Comparison of ENCODE assay signal across 8 cellular contexts in genomic region chr1:209827384-209828261, GRCh38. TPM values are rescaled to one million over a fixed set of nuclear protein-coding genes. Genes with fewer than 3 reads are reported as not detected.
DNase-seq lines count a peak whose midpoint lies in the region; ATAC-seq and TF ChIP-seq lines count a peak whose summit lies in the region.

TSS of gene UTP25 (plus strand) at chr1:209827972. CDS start at chr1:209828064, 92 bp downstream.

- H3K27ac ChIP-seq in SU-DHL-6 (ENCODE audit: low read depth, low read length) (peak within 1 kb of the TSS; percentile 44), cardiac muscle cell (no peak within 1 kb of the TSS), parathyroid adenoma (peak within 1 kb of the TSS; percentile 36), transverse colon (peak within 1 kb of the TSS; percentile 74 to 85 (median 80))

- H3K4me3 Mint-ChIP-seq in activated naive CD8-positive, alpha-beta T cell treated with anti-CD3 and anti-CD28 coated beads, Interleukin-2, amount 10 ng/mL, durations not matched to agents 7 days and 5 days = peak within 1 kb of the TSS; percentile 85

- WGBS in transverse colon (ENCODE audit: low coverage in 1 of 2), 2 donors = 18 to 49% methylated on average over 6 to 48 of the region's 51 CpGs

- H3K9me3 Mint-ChIP-seq in activated naive CD8-positive, alpha-beta T cell treated with anti-CD3 and anti-CD28 coated beads, Interleukin-2, amount 10 ng/mL, durations not matched to agents 7 days and 5 days = no peaks in the 10 kb centered on the region

- peak within 1 kb of the TSS; percentile 81 for H2AFZ ChIP-seq in SU-DHL-6 (ENCODE audit: low read depth, low read length, severe bottlenecking)
- H2AFZ ChIP-seq in parathyroid adenoma = peak within 1 kb of the TSS; percentile 95

- no peaks in the 10 kb centered on the region for H3K27me3 Mint-ChIP-seq in activated naive CD8-positive, alpha-beta T cell treated with anti-CD3 and anti-CD28 coated beads, Interleukin-2, amount 10 ng/mL, durations not matched to agents 7 days and 5 days

- ATAC-seq in HG02759 (IDR thresholded peaks at IDR 0.05; ENCODE audit: unreplicated experiment) = peak; percentile 93
- peak; percentile 89 for ATAC-seq in activated naive CD8-positive, alpha-beta T cell treated with anti-CD3 and anti-CD28 coated beads, Interleukin-2, amount 10 ng/mL, durations not matched to agents 7 days and 5 days (ENCODE audit: low read depth)

- TF ChIP-seq EP300 in transverse colon (IDR thresholded peaks at IDR 0.05; ENCODE audit: low read depth) = no peak

- H3K4me1 ChIP-seq in cardiac muscle cell (ENCODE audit: low read depth) (no peaks in the 10 kb centered on the region), parathyroid adenoma (no peaks in the 10 kb centered on the region), transverse colon (peaks cover 0 to 27% (median 15%) of the 10 kb centered on the region in 4 donors)

- peak; percentile 94 for DNase-seq in NCI-H128 (lab: John Stamatoyannopoulos, UW; ENCODE audit: unreplicated experiment)
- peak; percentile 88 for DNase-seq in activated naive CD8-positive, alpha-beta T cell treated with anti-CD3 and anti-CD28 coated beads, Interleukin-2, amount 10 ng/mL, durations not matched to agents 7 days and 5 days
- peak; percentile 95 to 98 for DNase-seq in cardiac muscle cell (ENCODE audit: low read depth in 1 of 2, low spot score in 1 of 2)
- peak; percentile 95 for DNase-seq in transverse colon

- H3K9ac ChIP-seq in SU-DHL-6 (ENCODE audit: low read length) = peak within 1 kb of the TSS; percentile 71
- H3K9ac ChIP-seq in parathyroid adenoma = no peak within 1 kb of the TSS

- no peaks in the 10 kb centered on the region for H3K9me2 ChIP-seq in SU-DHL-6 (replicated peaks; ENCODE audit: insufficient read depth, low read length)

- POLR2A ChIA-PET in activated naive CD8-positive, alpha-beta T cell treated with anti-CD3 and anti-CD28 coated beads, Interleukin-2, amount 10 ng/mL, durations not matched to agents 7 days and 5 days (lab: Charles Lee) = interaction anchor here (0.8 to 1.1 kb wide), 8 partner anchors 10 to 71 kb away, joined by 3 to 8 read pairs (median 4); partner anchors contain the start of genes C1orf74 and TRAF3IP3

- H3K9me3 ChIP-seq in SU-DHL-6 (ENCODE audit: insufficient read depth, low read length) (no peaks in the 10 kb centered on the region), cardiac muscle cell (ENCODE audit: low read depth) (no peaks in the 10 kb centered on the region), parathyroid adenoma (ENCODE audit: control insufficient read depth, low read length) (no peaks in the 10 kb centered on the region), transverse colon (no peaks in the 10 kb centered on the region)

- H3K79me2 ChIP-seq in SU-DHL-6 (ENCODE audit: insufficient read depth, low read length) (peaks cover 32% of the 10 kb centered on the region), parathyroid adenoma (no peaks in the 10 kb centered on the region)

- peaks cover 31% of the 10 kb centered on the region for H3K4me1 Mint-ChIP-seq in activated naive CD8-positive, alpha-beta T cell treated with anti-CD3 and anti-CD28 coated beads, Interleukin-2, amount 10 ng/mL, durations not matched to agents 7 days and 5 days

- H3K4me2 ChIP-seq in SU-DHL-6 (ENCODE audit: low read depth, low read length, poor library complexity, severe bottlenecking) (peak within 1 kb of the TSS; percentile 65), parathyroid adenoma (ENCODE audit: low read length) (peak within 1 kb of the TSS; percentile 81)

- peak; percentile 69 for TF ChIP-seq POLR2A in transverse colon (IDR thresholded peaks at IDR 0.05)

- H3K27ac Mint-ChIP-seq in activated naive CD8-positive, alpha-beta T cell treated with anti-CD3 and anti-CD28 coated beads, Interleukin-2, amount 10 ng/mL, durations not matched to agents 7 days and 5 days = peak within 1 kb of the TSS; percentile 92

- H3K4me3 ChIP-seq in SU-DHL-6 (ENCODE audit: insufficient read depth, low read length, poor library complexity, severe bottlenecking) (peak within 1 kb of the TSS; percentile 82), cardiac muscle cell (peak within 1 kb of the TSS; percentile 93), parathyroid adenoma (ENCODE audit: low read depth, low read length) (peak within 1 kb of the TSS; percentile 86), transverse colon (peak within 1 kb of the TSS; percentile 55 to 83 (median 64))

- H3K27me3 ChIP-seq in SU-DHL-6 (ENCODE audit: low read length) (no peaks in the 10 kb centered on the region), cardiac muscle cell (no peaks in the 10 kb centered on the region), parathyroid adenoma (ENCODE audit: control insufficient read depth, insufficient read depth, low read length) (no peaks in the 10 kb centered on the region), transverse colon (no peaks in the 10 kb centered on the region)

- H3K36me3 Mint-ChIP-seq in activated naive CD8-positive, alpha-beta T cell treated with anti-CD3 and anti-CD28 coated beads, Interleukin-2, amount 10 ng/mL, durations not matched to agents 7 days and 5 days = peaks cover 7% of the 10 kb centered on the region

- peak; percentile 78 for TF ChIP-seq CTCF in GM12873 (IDR thresholded peaks at IDR 0.05; ENCODE audit: insufficient read depth, low read depth, low read length, missing control alignments)
- TF ChIP-seq CTCF in SU-DHL-6 (IDR thresholded peaks at IDR 0.05; ENCODE audit: insufficient read depth, low read length, poor library complexity, severe bottlenecking) = peak; percentile 43
- TF ChIP-seq CTCF in cardiac muscle cell (IDR thresholded peaks at IDR 0.05; ENCODE audit: low read depth, low read length) = peak; percentile 81
- peak; percentile 52 for TF ChIP-seq CTCF in parathyroid adenoma (IDR thresholded peaks at IDR 0.05)
- peak; percentile 53 to 82 (median 60) for TF ChIP-seq CTCF in transverse colon (IDR thresholded peaks at IDR 0.05)

- H3K36me3 ChIP-seq in SU-DHL-6 (ENCODE audit: low read length) = peaks cover 19% of the 10 kb centered on the region; the same call in 1 of the 2 replicates
- H3K36me3 ChIP-seq in cardiac muscle cell = peaks cover 14% of the 10 kb centered on the region
- no peaks in the 10 kb centered on the region for H3K36me3 ChIP-seq in parathyroid adenoma (ENCODE audit: control insufficient read depth, insufficient read depth, low read length)
- peaks cover 0 to 20% (median 10%) of the 10 kb centered on the region in 4 donors for H3K36me3 ChIP-seq in transverse colon

- intact Hi-C loops in transverse colon (cut with DNase I; ENCODE audit: low total_unique reads) = no loop called here

- H3F3A ChIP-seq in SU-DHL-6 (ENCODE audit: insufficient read depth) = 0 out of 2 replicates have a peak, but pooled peaks cover 3% of the 10 kb centered on the region

- in situ Hi-C loops in transverse colon (cut with MboI; ENCODE audit: low pct_ligation_motif_present in 1 of 4, low pct_unique_long_range_greater_than_20kb in 1 of 4, low sequenced_read_pairs in 3 of 4) = no loop called here

- no peaks in the 10 kb centered on the region for H4K20me1 ChIP-seq in SU-DHL-6 (ENCODE audit: low read depth, low read length)

RNA-seq across cellular contexts. Expression of gene UTP25, which starts in this region (rescaled TPM):
- 1 to 10 TPM; 7.5 to 7.7 TPM for total RNA-seq in activated naive CD8-positive, alpha-beta T cell treated with anti-CD3 and anti-CD28 coated beads, Interleukin-2, amount 10 ng/mL, durations not matched to agents 7 days and 5 days
- total RNA-seq in cardiac muscle cell = 3.5 and 5.4 TPM in 2 replicates
- 3.1 and 3.5 TPM in 2 replicates for polyA plus RNA-seq in cardiac muscle cell
- total RNA-seq in transverse colon = 10 to 100 TPM in 1 of 4 donors, 1 to 10 TPM in 3; 1.1 to 13.7 (median 6.1) TPM
